2 cellular contexts compared by ENCODE assay signal in the genomic region with DNA sequence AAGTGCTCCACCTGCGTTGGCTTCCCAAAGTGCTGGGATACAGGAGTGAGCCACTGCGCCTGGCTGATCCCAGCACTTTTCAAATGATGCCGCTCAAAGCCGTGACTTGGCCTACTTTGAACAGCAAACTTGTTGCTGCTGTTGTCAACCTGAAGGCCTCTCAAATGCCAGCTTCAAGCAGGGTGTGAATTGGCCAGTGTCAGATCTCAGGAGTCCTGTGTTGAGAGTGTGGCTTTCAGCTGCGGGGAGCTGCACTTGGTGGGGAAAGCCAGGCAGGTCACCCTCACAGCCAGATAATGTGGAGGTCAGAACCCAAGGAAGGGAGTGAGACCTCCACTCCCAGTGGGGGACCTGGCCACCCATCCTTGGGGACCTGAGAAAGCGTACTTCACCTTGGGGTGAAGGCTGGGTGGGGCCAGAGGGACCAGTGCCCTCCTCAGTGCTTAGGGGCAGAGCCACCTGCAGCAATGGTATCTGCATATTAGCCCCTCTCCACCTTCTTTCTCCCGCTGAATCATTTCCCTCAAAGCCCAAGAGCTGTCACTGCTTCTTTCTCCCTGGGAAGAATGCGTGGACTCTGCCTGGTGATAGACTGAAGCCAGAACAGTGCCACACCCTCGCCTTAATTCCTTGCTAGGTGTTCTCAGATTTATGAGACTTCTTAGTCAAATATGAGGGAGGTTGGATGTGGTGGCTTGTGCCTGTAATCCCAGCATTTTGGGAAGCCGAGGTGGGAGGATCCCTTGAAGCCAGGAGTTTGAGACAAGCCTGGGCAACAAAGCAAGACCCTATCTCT.
TF ChIP-seq lines count a peak whose summit lies in the region.

No MANE protein-coding gene starts in this region.

TF ChIP-seq in HEK293, 187 proteins besides CTCF, POLR2A, EP300 and RAD21 (continues in another document):
- TF ChIP-seq ZNF10 (tag by site-specific recombination; IDR thresholded peaks at IDR 0.05) = no peak
- no peak for TF ChIP-seq ZNF621 (tag by site-specific recombination; IDR thresholded peaks at IDR 0.05)
- peak; percentile 74 for TF ChIP-seq SCRT2 (tag by site-specific recombination; IDR thresholded peaks at IDR 0.05)
- no peak for TF ChIP-seq ZNF138 (tag by site-specific recombination; IDR thresholded peaks at IDR 0.05; ENCODE audit: borderline replicate concordance)
- no peak for TF ChIP-seq ZNF768 (tag by site-specific recombination; IDR thresholded peaks at IDR 0.05)
- TF ChIP-seq ZNF311 (tag by site-specific recombination; IDR thresholded peaks at IDR 0.05; ENCODE audit: borderline replicate concordance) = no peak
- TF ChIP-seq, protein P1, sequence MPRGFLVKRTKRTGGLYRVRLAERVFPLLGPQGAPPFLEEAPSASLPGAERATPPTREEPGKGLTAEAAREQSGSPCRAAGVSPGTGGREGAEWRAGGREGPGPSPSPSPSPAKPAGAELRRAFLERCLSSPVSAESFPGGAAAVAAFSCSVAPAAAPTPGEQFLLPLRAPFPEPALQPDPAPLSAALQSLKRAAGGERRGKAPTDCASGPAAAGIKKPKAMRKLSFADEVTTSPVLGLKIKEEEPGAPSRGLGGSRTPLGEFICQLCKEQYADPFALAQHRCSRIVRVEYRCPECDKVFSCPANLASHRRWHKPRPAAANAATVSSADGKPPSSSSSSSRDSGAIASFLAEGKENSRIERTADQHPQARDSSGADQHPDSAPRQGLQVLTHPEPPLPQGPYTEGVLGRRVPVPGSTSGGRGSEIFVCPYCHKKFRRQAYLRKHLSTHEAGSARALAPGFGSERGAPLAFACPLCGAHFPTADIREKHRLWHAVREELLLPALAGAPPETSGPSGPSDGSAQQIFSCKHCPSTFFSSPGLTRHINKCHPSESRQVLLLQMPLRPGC (tag by site-specific recombination; IDR thresholded peaks at IDR 0.05) = no peak
- TF ChIP-seq ZNF274 (IDR thresholded peaks at IDR 0.05; ENCODE audit: low read length) = no peak
- no peak for TF ChIP-seq ZNF274 (tag by site-specific recombination; IDR thresholded peaks at IDR 0.05; ENCODE audit: borderline replicate concordance)
- TF ChIP-seq ZNF223 (tag by site-specific recombination; IDR thresholded peaks at IDR 0.05) = no peak
- no peak for TF ChIP-seq ZNF626 (tag by site-specific recombination; IDR thresholded peaks at IDR 0.05)
- no peak for TF ChIP-seq ZNF146 (tag by site-specific recombination; IDR thresholded peaks at IDR 0.05)
- TF ChIP-seq ZNF175 (tag by site-specific recombination; IDR thresholded peaks at IDR 0.05) = no peak
- TF ChIP-seq, protein P2, sequence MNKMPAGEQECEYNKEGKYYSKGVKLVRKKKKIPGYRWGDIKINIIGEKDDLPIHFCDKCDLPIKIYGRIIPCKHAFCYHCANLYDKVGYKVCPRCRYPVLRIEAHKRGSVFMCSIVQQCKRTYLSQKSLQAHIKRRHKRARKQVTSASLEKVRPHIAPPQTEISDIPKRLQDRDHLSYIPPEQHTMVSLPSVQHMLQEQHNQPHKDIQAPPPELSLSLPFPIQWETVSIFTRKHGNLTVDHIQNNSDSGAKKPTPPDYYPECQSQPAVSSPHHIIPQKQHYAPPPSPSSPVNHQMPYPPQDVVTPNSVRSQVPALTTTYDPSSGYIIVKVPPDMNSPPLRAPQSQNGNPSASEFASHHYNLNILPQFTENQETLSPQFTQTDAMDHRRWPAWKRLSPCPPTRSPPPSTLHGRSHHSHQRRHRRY (tag by site-specific recombination; IDR thresholded peaks at IDR 0.05) = no peak
- TF ChIP-seq GLIS2 (tag by site-specific recombination; IDR thresholded peaks at IDR 0.05) = 0 out of 2 replicates have a peak, but pooled peaks have one; percentile 10
- no peak for TF ChIP-seq SP7 (tag by site-specific recombination; IDR thresholded peaks at IDR 0.05)
- no peak for TF ChIP-seq ZNF571 (tag by site-specific recombination; IDR thresholded peaks at IDR 0.05)
- TF ChIP-seq ZNF239 (tag by site-specific recombination; IDR thresholded peaks at IDR 0.05) = no peak
- TF ChIP-seq WT1 (tag by site-specific recombination; IDR thresholded peaks at IDR 0.05) = no peak
- TF ChIP-seq FEZF1 (tag by site-specific recombination; IDR thresholded peaks at IDR 0.05) = no peak
- 0 out of 2 replicates have a peak, but pooled peaks have one; percentile 30 for TF ChIP-seq PRDM1 (tag by site-specific recombination; IDR thresholded peaks at IDR 0.05)
- TF ChIP-seq, protein P3, sequence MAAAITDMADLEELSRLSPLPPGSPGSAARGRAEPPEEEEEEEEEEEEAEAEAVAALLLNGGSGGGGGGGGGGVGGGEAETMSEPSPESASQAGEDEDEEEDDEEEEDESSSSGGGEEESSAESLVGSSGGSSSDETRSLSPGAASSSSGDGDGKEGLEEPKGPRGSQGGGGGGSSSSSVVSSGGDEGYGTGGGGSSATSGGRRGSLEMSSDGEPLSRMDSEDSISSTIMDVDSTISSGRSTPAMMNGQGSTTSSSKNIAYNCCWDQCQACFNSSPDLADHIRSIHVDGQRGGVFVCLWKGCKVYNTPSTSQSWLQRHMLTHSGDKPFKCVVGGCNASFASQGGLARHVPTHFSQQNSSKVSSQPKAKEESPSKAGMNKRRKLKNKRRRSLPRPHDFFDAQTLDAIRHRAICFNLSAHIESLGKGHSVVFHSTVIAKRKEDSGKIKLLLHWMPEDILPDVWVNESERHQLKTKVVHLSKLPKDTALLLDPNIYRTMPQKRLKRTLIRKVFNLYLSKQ (tag by site-specific recombination; IDR thresholded peaks at IDR 0.05; ENCODE audit: borderline replicate concordance) = no peak
- TF ChIP-seq, protein P4, sequence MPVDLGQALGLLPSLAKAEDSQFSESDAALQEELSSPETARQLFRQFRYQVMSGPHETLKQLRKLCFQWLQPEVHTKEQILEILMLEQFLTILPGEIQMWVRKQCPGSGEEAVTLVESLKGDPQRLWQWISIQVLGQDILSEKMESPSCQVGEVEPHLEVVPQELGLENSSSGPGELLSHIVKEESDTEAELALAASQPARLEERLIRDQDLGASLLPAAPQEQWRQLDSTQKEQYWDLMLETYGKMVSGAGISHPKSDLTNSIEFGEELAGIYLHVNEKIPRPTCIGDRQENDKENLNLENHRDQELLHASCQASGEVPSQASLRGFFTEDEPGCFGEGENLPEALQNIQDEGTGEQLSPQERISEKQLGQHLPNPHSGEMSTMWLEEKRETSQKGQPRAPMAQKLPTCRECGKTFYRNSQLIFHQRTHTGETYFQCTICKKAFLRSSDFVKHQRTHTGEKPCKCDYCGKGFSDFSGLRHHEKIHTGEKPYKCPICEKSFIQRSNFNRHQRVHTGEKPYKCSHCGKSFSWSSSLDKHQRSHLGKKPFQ (tag by site-specific recombination; IDR thresholded peaks at IDR 0.05) = peak; percentile 65
- 0 out of 2 replicates have a peak, but pooled peaks have one; percentile 38 for TF ChIP-seq SCRT1 (tag by site-specific recombination; IDR thresholded peaks at IDR 0.05; ENCODE audit: borderline replicate concordance)
- TF ChIP-seq, protein P5, sequence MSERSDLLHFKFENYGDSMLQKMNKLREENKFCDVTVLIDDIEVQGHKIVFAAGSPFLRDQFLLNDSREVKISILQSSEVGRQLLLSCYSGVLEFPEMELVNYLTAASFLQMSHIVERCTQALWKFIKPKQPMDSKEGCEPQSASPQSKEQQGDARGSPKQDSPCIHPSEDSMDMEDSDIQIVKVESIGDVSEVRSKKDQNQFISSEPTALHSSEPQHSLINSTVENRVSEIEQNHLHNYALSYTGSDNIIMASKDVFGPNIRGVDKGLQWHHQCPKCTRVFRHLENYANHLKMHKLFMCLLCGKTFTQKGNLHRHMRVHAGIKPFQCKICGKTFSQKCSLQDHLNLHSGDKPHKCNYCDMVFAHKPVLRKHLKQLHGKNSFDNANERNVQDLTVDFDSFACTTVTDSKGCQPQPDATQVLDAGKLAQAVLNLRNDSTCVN (tag by site-specific recombination; optimal IDR thresholded peaks at IDR 0.05) = no peak
- no peak for TF ChIP-seq ZNF2 (tag by site-specific recombination; IDR thresholded peaks at IDR 0.05)
- TF ChIP-seq SETDB1 (IDR thresholded peaks at IDR 0.05; ENCODE audit: insufficient read length, low read length) = no peak

TF ChIP-seq in endothelial cell of umbilical vein, 7 proteins besides CTCF, POLR2A, EP300 and RAD21:
- TF ChIP-seq, protein P6, sequence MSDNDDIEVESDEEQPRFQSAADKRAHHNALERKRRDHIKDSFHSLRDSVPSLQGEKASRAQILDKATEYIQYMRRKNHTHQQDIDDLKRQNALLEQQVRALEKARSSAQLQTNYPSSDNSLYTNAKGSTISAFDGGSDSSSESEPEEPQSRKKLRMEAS (IDR thresholded peaks at IDR 0.05; ENCODE audit: insufficient read depth, insufficient read length) = no peak
- TF ChIP-seq POLR2AphosphoS5 (IDR thresholded peaks at IDR 0.05; ENCODE audit: insufficient read depth, low read depth, low read length) = no peak
- no peak for TF ChIP-seq MYC (IDR thresholded peaks at IDR 0.05; ENCODE audit: low read depth, low read length)
- no peak for TF ChIP-seq GATA2 (IDR thresholded peaks at IDR 0.05; ENCODE audit: insufficient read depth, insufficient read length, low read depth, low read length)
- no peak for TF ChIP-seq JUN (IDR thresholded peaks at IDR 0.05; ENCODE audit: borderline replicate concordance, insufficient read depth, insufficient read length, low read depth)
- TF ChIP-seq EZH2 (IDR thresholded peaks at IDR 0.05; ENCODE audit: borderline replicate concordance, low read depth, low read length, severe bottlenecking) = no peak
- no peak for TF ChIP-seq FOS (IDR thresholded peaks at IDR 0.05; ENCODE audit: borderline replicate concordance, insufficient read depth, low read length)
